ENCODE assay signal across 13 cellular contexts in the genomic region with DNA sequence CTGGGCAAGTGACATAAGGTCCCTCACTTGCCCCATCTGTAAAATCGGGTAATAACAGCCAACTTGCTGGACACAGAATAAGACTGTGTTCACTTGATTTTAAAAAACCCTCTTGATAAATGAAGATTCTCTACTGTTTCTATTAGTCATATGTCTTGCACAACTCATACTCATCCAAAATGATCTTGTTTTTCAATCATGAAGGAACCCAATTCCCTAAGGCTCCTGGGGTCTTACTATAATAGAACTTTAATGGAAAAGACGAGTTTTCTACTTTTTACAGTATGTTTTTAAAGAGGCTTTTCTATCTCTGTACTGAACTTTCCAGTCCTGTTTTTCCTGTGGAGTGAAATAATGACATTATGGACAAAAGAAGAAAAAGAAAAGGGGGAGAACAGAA.
A peak's percentile ranks its signal among the peaks of the same experiment; 100 is the strongest.
DNase-seq lines count a peak whose midpoint lies in the region; ATAC-seq and TF ChIP-seq lines count a peak whose summit lies in the region.
"Had no signal": no experiment of that assay in that cellular context is flagged by ENCODE, and none has a peak within 500 bp of the region (broad histone marks: within the 10 kb centered on the region; RNA-seq: fewer than 3 reads in every experiment).

No MANE protein-coding gene starts in this region.

- H4K91ac ChIP-seq in IMR-90 (ENCODE audit: insufficient read depth, low read depth, low read length): no peak overlapping the region

- H2BK20ac ChIP-seq in IMR-90 (ENCODE audit: low read depth, low read length): no peak overlapping the region

- no peak overlapping the region for H3K18ac ChIP-seq in IMR-90 (ENCODE audit: low read depth, low read length)

- no peak overlapping the region for H2AK9ac ChIP-seq in IMR-90 (replicated peaks; ENCODE audit: low read depth, low read length, poor library complexity)

- H3K36me3 ChIP-seq in IMR-90 (ENCODE audit: control insufficient read depth, insufficient read depth, low read length) (peaks cover 14% of the 10 kb centered on the region), skeletal muscle satellite cell (ENCODE audit: insufficient read depth, low read length) (peaks cover 5% of the 10 kb centered on the region), endodermal cell (ENCODE audit: control insufficient read depth, insufficient read depth, low read length) (no peaks in the 10 kb centered on the region)

- no peak overlapping the region for H3K4me2 ChIP-seq in IMR-90 (ENCODE audit: low read depth, low read length)
- peak overlapping the region; percentile 41 for H3K4me2 ChIP-seq in skeletal muscle satellite cell (ENCODE audit: low read length)

- no peak overlapping the region; the same call in 1 of the 2 replicates for H3K23ac ChIP-seq in IMR-90 (ENCODE audit: low read depth, low read length)

- H3K9me3 Mint-ChIP-seq in CD4-positive, alpha-beta T cell: no peaks in the 10 kb centered on the region
- no peaks in the 10 kb centered on the region for H3K9me3 Mint-ChIP-seq in endodermal cell
- H3K9me3 Mint-ChIP-seq: CD4-positive, alpha-beta memory T cell had no signal

- TF ChIP-seq CTCF in CD4-positive, alpha-beta T cell (IDR thresholded peaks at IDR 0.05): no peak
- no peak for TF ChIP-seq CTCF in IMR-90 (conservative IDR thresholded peaks at IDR 0.05; ENCODE audit: low read depth, low read length)
- no peak for TF ChIP-seq CTCF in endodermal cell (conservative IDR thresholded peaks at IDR 0.05)

- H3K9ac ChIP-seq in IMR-90 (ENCODE audit: low read depth, low read length): no peak overlapping the region
- H3K9ac ChIP-seq in skeletal muscle satellite cell (ENCODE audit: low read depth, low read length): no peak overlapping the region
- no peak overlapping the region for H3K9ac ChIP-seq in endodermal cell (ENCODE audit: extremely low read depth, low read length, poor library complexity, severe bottlenecking)
- H3K9ac ChIP-seq: parathyroid adenoma had no signal

- peaks cover 72% of the 10 kb centered on the region for H3K36me3 Mint-ChIP-seq in CD4-positive, alpha-beta T cell (ENCODE audit: low read depth)
- H3K36me3 Mint-ChIP-seq in endodermal cell (ENCODE audit: low read depth): no peaks in the 10 kb centered on the region

- peaks cover 33% of the 10 kb centered on the region; the same call in 1 of the 2 replicates for H4K20me1 ChIP-seq in IMR-90 (ENCODE audit: insufficient read depth, low read length)

- H2BK120ac ChIP-seq in IMR-90 (ENCODE audit: low read depth, low read length): no peak overlapping the region

- no peak overlapping the region for H2AFZ ChIP-seq in IMR-90 (replicated peaks; ENCODE audit: low read length, poor library complexity)
- H2AFZ ChIP-seq: parathyroid adenoma had no signal

- intact Hi-C loops in CD4-positive, alpha-beta T cell (cut with DNase I, micrococcal nuclease): no loop called here
- intact Hi-C loops in IMR-90 (cut with micrococcal nuclease): no loop called here

- in situ Hi-C loops in IMR-90 (cut with MboI; ENCODE audit: low sequenced_read_pairs): no loop called here

- no peak overlapping the region for H3K27ac ChIP-seq in CD4-positive, alpha-beta T cell (ENCODE audit: low read depth, low read length)
- H3K27ac ChIP-seq in IMR-90 (ENCODE audit: insufficient read depth, low read length): no peak overlapping the region
- H3K27ac ChIP-seq in endodermal cell (ENCODE audit: low read depth, low read length): no peak overlapping the region
- H3K27ac ChIP-seq: HL-60, parathyroid adenoma, SJCRH30 had no signal

- no peak for ATAC-seq in CD4-positive, alpha-beta T cell (ENCODE audit: poor library complexity)
- ATAC-seq in IMR-90 (ENCODE audit: low read depth): peak; percentile 42

- dilution Hi-C loops in IMR-90 (cut with HindIII; ENCODE audit: low sequenced_read_pairs, unreplicated experiment): no loop called here

- H3K27me3 ChIP-seq in CD4-positive, alpha-beta T cell (ENCODE audit: control insufficient read depth, insufficient read depth, low read length): no peaks in the 10 kb centered on the region
- H3K27me3 ChIP-seq in IMR-90 (ENCODE audit: control insufficient read depth, insufficient read depth, low read length): no peaks in the 10 kb centered on the region
- no peaks in the 10 kb centered on the region for H3K27me3 ChIP-seq in skeletal muscle satellite cell (ENCODE audit: control insufficient read depth, insufficient read depth, low read length)
- no peaks in the 10 kb centered on the region for H3K27me3 ChIP-seq in endodermal cell (ENCODE audit: control insufficient read depth, insufficient read depth, low read length, poor library complexity, severe bottlenecking)
- H3K27me3 ChIP-seq: dorsolateral prefrontal cortex, SJCRH30 had no signal

- no peak overlapping the region for H3K4ac ChIP-seq in IMR-90 (ENCODE audit: low read depth, low read length)

- no peak overlapping the region for H3K56ac ChIP-seq in IMR-90 (ENCODE audit: extremely low read depth, insufficient read depth, low read length)

- no peak overlapping the region for H3K14ac ChIP-seq in IMR-90 (replicated peaks; ENCODE audit: low read depth, low read length)

- no peak overlapping the region for H2BK5ac ChIP-seq in IMR-90 (ENCODE audit: low read depth, low read length, poor library complexity, severe bottlenecking)

- H3K4me3 Mint-ChIP-seq in CD4-positive, alpha-beta T cell: no peak overlapping the region
- H3K4me3 Mint-ChIP-seq in endodermal cell: no peak overlapping the region
- H3K4me3 Mint-ChIP-seq: CD4-positive, alpha-beta memory T cell had no signal

- no peak overlapping the region for H2BK15ac ChIP-seq in IMR-90 (ENCODE audit: low read depth, low read length)

- no peaks in the 10 kb centered on the region for H3K9me3 ChIP-seq in CD4-positive, alpha-beta T cell (ENCODE audit: control insufficient read depth, low read length)
- H3K9me3 ChIP-seq in IMR-90 (ENCODE audit: control insufficient read depth, insufficient read depth, low read length) (no peaks in the 10 kb centered on the region), skeletal muscle satellite cell (replicated peaks; ENCODE audit: low read length) (no peaks in the 10 kb centered on the region), endodermal cell (ENCODE audit: control insufficient read depth, low read length) (no peaks in the 10 kb centered on the region)
- H3K9me3 ChIP-seq: SJCRH30 had no signal

- no peak overlapping the region for H2AK5ac ChIP-seq in IMR-90 (ENCODE audit: low read depth, low read length)

- no TSS peak for BruUV-seq in IMR-90 (replicated peaks; lab: Mats Ljungman, UMichigan)

- no peak for DNase-seq in CD4-positive, alpha-beta T cell
- DNase-seq in IMR-90 (peak; percentile 49), fibroblast of gingiva (ENCODE audit: low read depth) (peak; percentile 35), COLO829 (ENCODE audit: low spot score) (no peak), endodermal cell (no peak), T-helper 1 cell (no peak)
- DNase-seq: amygdala; CD4-positive, alpha-beta memory T cell; dorsolateral prefrontal cortex; SJCRH30 had no signal

- H3K27me3 Mint-ChIP-seq in CD4-positive, alpha-beta T cell: no peaks in the 10 kb centered on the region
- H3K27me3 Mint-ChIP-seq in endodermal cell (ENCODE audit: insufficient read depth): no peaks in the 10 kb centered on the region
- H3K27me3 Mint-ChIP-seq: CD4-positive, alpha-beta memory T cell had no signal

- H3K9me1 ChIP-seq in IMR-90 (ENCODE audit: insufficient read depth, low read length): peaks cover 15% of the 10 kb centered on the region

- POLR2A ChIA-PET in CD4-positive, alpha-beta T cell (lab: Charles Lee): interaction anchor here (2.2 kb wide), 1 partner anchor 12 kb away, joined by 6 read pairs; no protein-coding TSS in a partner anchor
- POLR2A ChIA-PET in IMR-90 (lab: Charles Lee; ENCODE audit: unreplicated experiment): no interaction called here

- TF ChIP-seq RAD21 in IMR-90 (IDR thresholded peaks at IDR 0.05; ENCODE audit: low read length): no peak

- peaks cover 57 to 82% of the 10 kb centered on the region in 2 experiments for H3K79me1 ChIP-seq in IMR-90 (ENCODE audit: low read depth in 1 of 2, low read length in 2 of 2)

- WGBS in IMR-90 (ENCODE audit: extremely low coverage in 2 of 2, insufficient read length in 1 of 2), 2 experiments: no CpG with 5 or more reads among the region's 2 CpGs
- 73 to 80% methylated on average over 1 to 2 of the region's 2 CpGs for WGBS in endodermal cell (ENCODE audit: insufficient coverage in 1 of 2, insufficient read length in 1 of 2), 2 experiments

- peaks cover 11% of the 10 kb centered on the region for H3K4me1 ChIP-seq in IMR-90 (ENCODE audit: control insufficient read depth, insufficient read depth, low read length)
- H3K4me1 ChIP-seq in skeletal muscle satellite cell (ENCODE audit: control insufficient read depth, insufficient read depth, low read length): peaks cover 12% of the 10 kb centered on the region
- no peaks in the 10 kb centered on the region for H3K4me1 ChIP-seq in endodermal cell (ENCODE audit: control insufficient read depth, insufficient read depth, low read length)
- H3K4me1 ChIP-seq: parathyroid adenoma, SJCRH30 had no signal

- peaks cover 72% of the 10 kb centered on the region for H3K4me1 Mint-ChIP-seq in CD4-positive, alpha-beta T cell (ENCODE audit: low read depth)
- H3K4me1 Mint-ChIP-seq in endodermal cell: peaks cover 3% of the 10 kb centered on the region

- no peak for TF ChIP-seq POLR2A in IMR-90 (IDR thresholded peaks at IDR 0.05; ENCODE audit: low read depth, low read length)

- H3K4me3 ChIP-seq in IMR-90 (ENCODE audit: insufficient read depth, low read depth, low read length) (no peak overlapping the region), skeletal muscle satellite cell (ENCODE audit: low read length) (no peak overlapping the region), endodermal cell (ENCODE audit: low read length) (no peak overlapping the region)
- H3K4me3 ChIP-seq: SJCRH30 had no signal

- CTCF ChIA-PET in CD4-positive, alpha-beta T cell (lab: Charles Lee): no interaction called here
- CTCF ChIA-PET in IMR-90 (lab: Yijun Ruan, JAX): interaction anchor here (0.5 to 1.1 kb wide), 2 partner anchors 24 to 90 kb away, joined by 3 to 6 read pairs; no protein-coding TSS in a partner anchor

- peak overlapping the region; percentile 7 for H3K27ac Mint-ChIP-seq in CD4-positive, alpha-beta T cell
- H3K27ac Mint-ChIP-seq in endodermal cell: no peak overlapping the region

- H4K8ac ChIP-seq in IMR-90 (ENCODE audit: low read depth in 2 of 2, low read length in 2 of 2): no peak overlapping the region

- no peak overlapping the region for H4K5ac ChIP-seq in IMR-90 (ENCODE audit: low read depth, low read length)

TF ChIP-seq in IMR-90, 13 proteins besides CTCF, POLR2A, EP300 and RAD21:
- no peak for TF ChIP-seq SMC3 (IDR thresholded peaks at IDR 0.05; ENCODE audit: low read depth, low read length)
- TF ChIP-seq NFE2L2 (IDR thresholded peaks at IDR 0.05; ENCODE audit: low read depth, low read length): no peak
- TF ChIP-seq CEBPB (IDR thresholded peaks at IDR 0.05; ENCODE audit: low read depth, low read length): peak; percentile 90
- TF ChIP-seq RFX5 (IDR thresholded peaks at IDR 0.05; ENCODE audit: low read depth, low read length): no peak
TF ChIP-seq in IMR-90: peak in this region for 1.

Comparison
In these comparisons a context has a peak if more than half of its experiments do, and no peak if none do; other contexts are left out.
1. DNase-seq: peak in IMR-90 (single experiment) and fibroblast of gingiva (single experiment); none in CD4-positive, alpha-beta T cell (0 of 10), COLO829 (single experiment), endodermal cell (single experiment) and T-helper 1 cell (0 of 5).